ENCODE assay signal across 8 cellular contexts in the genomic region with DNA sequence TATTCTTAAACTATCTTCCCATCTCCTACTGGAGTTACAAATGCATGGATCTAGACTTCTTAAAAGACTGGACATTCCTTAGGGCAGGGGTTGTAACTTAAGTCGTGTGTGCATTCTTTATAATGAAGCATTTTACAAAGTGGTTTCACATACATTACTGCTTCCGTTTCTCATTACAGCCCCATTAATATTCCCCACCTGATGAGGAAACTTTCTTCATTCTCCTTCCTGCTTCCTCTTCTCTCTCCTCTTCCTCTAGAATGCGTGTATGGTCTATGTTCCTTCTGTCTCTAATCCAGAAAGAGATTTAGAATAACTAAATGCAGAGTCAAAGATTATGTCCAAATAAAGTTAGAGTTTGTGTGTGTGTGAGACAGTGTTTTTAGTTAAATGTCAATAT. TPM values are rescaled to one million over a fixed set of nuclear protein-coding genes. Genes with fewer than 3 reads are reported as not detected.
A peak's percentile ranks its signal among the peaks of the same experiment; 100 is the strongest.
DNase-seq lines count a peak whose midpoint lies in the region; ATAC-seq and TF ChIP-seq lines count a peak whose summit lies in the region.

No MANE protein-coding gene starts in this region.

- peak overlapping the region; percentile 69 for H3K4me3 ChIP-seq in CD8-positive, alpha-beta memory T cell (ENCODE audit: low read length)
- H3K4me3 ChIP-seq in ovary = no peak overlapping the region

- TF ChIP-seq CTCF in ovary (IDR thresholded peaks at IDR 0.05) (no peak), GM13977 (IDR thresholded peaks at IDR 0.05; ENCODE audit: extremely low read depth, insufficient read depth, missing control alignments) (no peak)

- intact Hi-C loops in ovary (cut with DNase I) = no loop called here

- H3K4me3 Mint-ChIP-seq in CD8-positive, alpha-beta memory T cell = peak overlapping the region; percentile 90 to 98 (median 96)

- ATAC-seq in GM18505 (IDR thresholded peaks at IDR 0.05; ENCODE audit: unreplicated experiment) (no peak), GM21717 (IDR thresholded peaks at IDR 0.05; ENCODE audit: unreplicated experiment) (no peak), HG03342 (IDR thresholded peaks at IDR 0.05; ENCODE audit: unreplicated experiment) (no peak)

- H3K27me3 Mint-ChIP-seq in CD8-positive, alpha-beta memory T cell = no peaks in the 10 kb centered on the region

- H3K4me1 Mint-ChIP-seq in CD8-positive, alpha-beta memory T cell = peaks cover 57 to 80% (median 76%) of the 10 kb centered on the region in 3 donors

- no peak for TF ChIP-seq EP300 in ovary (IDR thresholded peaks at IDR 0.05)

- no peaks in the 10 kb centered on the region for H3K9me3 ChIP-seq in CD8-positive, alpha-beta memory T cell (ENCODE audit: low read length)
- H3K9me3 ChIP-seq in ovary = no peaks in the 10 kb centered on the region

- no peaks in the 10 kb centered on the region for H3K27me3 ChIP-seq in CD8-positive, alpha-beta memory T cell (ENCODE audit: insufficient read depth, low read length, poor library complexity, severe bottlenecking)
- no peaks in the 10 kb centered on the region for H3K27me3 ChIP-seq in ovary

- no peak for DNase-seq in CD8-positive, alpha-beta memory T cell
- DNase-seq in NAMALWA (ENCODE audit: low spot score) (peak; percentile 33), caudate nucleus (lab: John Stamatoyannopoulos, UW) (no peak), ovary (no peak), GM13977 (ENCODE audit: low spot score) (no peak)

- H3K36me3 ChIP-seq in CD8-positive, alpha-beta memory T cell (ENCODE audit: insufficient read depth, low read length) = peaks cover 6% of the 10 kb centered on the region
- H3K36me3 ChIP-seq in ovary = no peaks in the 10 kb centered on the region

- H3K27ac ChIP-seq in CD8-positive, alpha-beta memory T cell (ENCODE audit: low read depth, low read length) = peak overlapping the region; percentile 91
- H3K27ac ChIP-seq in caudate nucleus (ENCODE audit: low read depth, low read length) (peak overlapping the region; percentile 94), ovary (peak overlapping the region; percentile 8 to 89)

- in situ Hi-C loops in GM13977 (cut with MboI; ENCODE audit: low pct_unique_long_range_greater_than_20kb, low sequenced_read_pairs, unreplicated experiment) = loop anchor here (5.0 to 10.0 kb wide), 2 partner anchors 54 to 121 kb away; no protein-coding TSS in a partner anchor

- H3K27ac Mint-ChIP-seq in CD8-positive, alpha-beta memory T cell = peak overlapping the region; percentile 90 to 100 (median 98)

- POLR2A ChIA-PET in CD8-positive, alpha-beta memory T cell (lab: Charles Lee) = no interaction called here

- no peak for TF ChIP-seq POLR2A in ovary (IDR thresholded peaks at IDR 0.05)
- TF ChIP-seq POLR2A in GM18505 (IDR thresholded peaks at IDR 0.05; ENCODE audit: borderline replicate concordance, extremely low read depth, insufficient read depth, insufficient read length) = no peak

- H3K36me3 Mint-ChIP-seq in CD8-positive, alpha-beta memory T cell = peaks cover 6 to 38% (median 14%) of the 10 kb centered on the region in 3 donors

- H3K4me1 ChIP-seq in CD8-positive, alpha-beta memory T cell (ENCODE audit: insufficient read depth, low read length) = peaks cover 71% of the 10 kb centered on the region
- peaks cover 2% of the 10 kb centered on the region for H3K4me1 ChIP-seq in ovary (ENCODE audit: insufficient read depth)

- CTCF ChIA-PET in CD8-positive, alpha-beta memory T cell (lab: Charles Lee) = interaction anchor here (1.1 to 1.7 kb wide), 5 partner anchors 8 to 119 kb away, joined by 3 to 6 read pairs (median 4); no protein-coding TSS in a partner anchor

- WGBS in ovary, 3 donors = 63 to 80% (median 77%) methylated on average over 3 of the region's 3 CpGs

- no peaks in the 10 kb centered on the region for H3K9me3 Mint-ChIP-seq in CD8-positive, alpha-beta memory T cell

RNA-seq across cellular contexts. Expression of gene CAP1, which starts 1.8 kb away (rescaled TPM):
- 100 to 1,000 TPM; 519 to 536 TPM for total RNA-seq in CD8-positive, alpha-beta memory T cell
- polyA plus RNA-seq in CD8-positive, alpha-beta memory T cell = 788 TPM
- 100 to 1,000 TPM in 5 of 7 donors, 10 to 100 TPM in 2; 76.8 to 257 (median 194) TPM for total RNA-seq in ovary
- polyA plus RNA-seq in ovary = 100 to 1,000 TPM; 110 to 325 TPM

RNA-seq across cellular contexts. Expression of gene PPT1, which starts 58.4 kb away (rescaled TPM):
- 100 to 1,000 TPM; 114 to 130 TPM for total RNA-seq in CD8-positive, alpha-beta memory T cell
- polyA plus RNA-seq in CD8-positive, alpha-beta memory T cell = 138 TPM
- 10 to 100 TPM; 38.0 to 84.2 (median 71.0) TPM for total RNA-seq in ovary
- polyA plus RNA-seq in ovary = 100 to 1,000 TPM in 1 of 2 donors, 10 to 100 TPM in 1; 53.5 to 247 TPM
